1 cellular context compared by ENCODE assay signal in genomic region chr1:30649321-30649991, GRCh38.
TF ChIP-seq lines count a peak whose summit lies in the region.

No MANE protein-coding gene starts in this region.

TF ChIP-seq in GM23338, 12 proteins besides CTCF, POLR2A, EP300 and RAD21 (continued from another document):
- TF ChIP-seq ZNF462 (CRISPR knock-in tag; IDR thresholded peaks at IDR 0.05) = no peak
